In genomic region chr6:146311079-146311478, GRCh38 we compare ENCODE assay signal across 9 cellular contexts.
"Had no signal": no experiment of that assay in that cellular context is flagged by ENCODE, and none has a peak within 500 bp of the region (broad histone marks: within the 10 kb centered on the region; RNA-seq: fewer than 3 reads in every experiment).

No MANE protein-coding gene starts in this region.

- H3K4me3 Mint-ChIP-seq: HFFc6, IgD-negative memory B cell had no signal

- H3K36me3 Mint-ChIP-seq: IgD-negative memory B cell had no signal

- H3K4me3 ChIP-seq: GM23248, HAP-1 had no signal

- H3K4me1 Mint-ChIP-seq: IgD-negative memory B cell had no signal

- H3K9me3 ChIP-seq: HAP-1 had no signal

- H3K27ac Mint-ChIP-seq: HFFc6, IgD-negative memory B cell had no signal

- DNase-seq: GM23248, GOT3, H7, HFFc6 had no signal

- ATAC-seq: HCT116, HepG2 had no signal

- H3K27ac ChIP-seq: GM23248, HL-60 had no signal

- H3K36me3 ChIP-seq: HAP-1 had no signal

- H3K27me3 Mint-ChIP-seq: IgD-negative memory B cell had no signal

- H2AFZ ChIP-seq: GM23248 had no signal

- H3K9ac ChIP-seq: GM23248 had no signal
